Comparison of ENCODE assay signal across 19 cellular contexts in genomic region chr3:55332191-55332590, GRCh38.
DNase-seq lines count a peak whose midpoint lies in the region; FAIRE-seq and TF ChIP-seq lines count a peak whose summit lies in the region.
"Had no signal": no experiment of that assay in that cellular context is flagged by ENCODE, and none has a peak within 500 bp of the region (broad histone marks: within the 10 kb centered on the region; RNA-seq: fewer than 3 reads in every experiment).

No MANE protein-coding gene starts in this region.

- H3K4me2 ChIP-seq in astrocyte (ENCODE audit: low read length) (no peak overlapping the region), osteoblast (ENCODE audit: insufficient read depth, low read length) (no peak overlapping the region)

- H3K27me3 ChIP-seq in astrocyte (ENCODE audit: insufficient read depth, low read length) (no peaks in the 10 kb centered on the region), osteoblast (ENCODE audit: insufficient read depth, low read length) (no peaks in the 10 kb centered on the region), breast epithelium (no peaks in the 10 kb centered on the region), stomach (no peaks in the 10 kb centered on the region)

- peaks cover 2% of the 10 kb centered on the region for H3K9me3 Mint-ChIP-seq in astrocyte (ENCODE audit: unreplicated experiment)

- WGBS in stomach, 5 donors, result 78 to 89% (median 84%) methylated on average over 8 of the region's 8 CpGs

- H3K4me1 Mint-ChIP-seq in astrocyte (ENCODE audit: low read depth, unreplicated experiment), result peaks cover 42% of the 10 kb centered on the region

- no peaks in the 10 kb centered on the region for H3K36me3 ChIP-seq in astrocyte (ENCODE audit: insufficient read depth, low read length)
- no peaks in the 10 kb centered on the region for H3K36me3 ChIP-seq in osteoblast (ENCODE audit: insufficient read depth, low read length)
- no peaks in the 10 kb centered on the region for H3K36me3 ChIP-seq in breast epithelium
- H3K36me3 ChIP-seq in stomach, result no peaks in the 10 kb centered on the region

- H3K9ac ChIP-seq in astrocyte (ENCODE audit: low read length), result no peak overlapping the region

- FAIRE-seq in astrocyte (lab: Jason Lieb, UNC), result no peak
- FAIRE-seq: A204.1, GM12878, K562 had no signal

- H3K79me2 ChIP-seq in astrocyte (ENCODE audit: insufficient read depth, low read length) (no peaks in the 10 kb centered on the region), osteoblast (ENCODE audit: insufficient read depth, low read length) (no peaks in the 10 kb centered on the region)

- no peak overlapping the region for H3K4me3 Mint-ChIP-seq in astrocyte (ENCODE audit: unreplicated experiment)
- H3K4me3 Mint-ChIP-seq: CD4-positive, alpha-beta T cell had no signal

- H4K20me1 ChIP-seq in astrocyte (ENCODE audit: insufficient read depth, low read length), result no peaks in the 10 kb centered on the region
- no peaks in the 10 kb centered on the region for H4K20me1 ChIP-seq in osteoblast (ENCODE audit: insufficient read depth, low read length)

- no peak for TF ChIP-seq POLR2A in breast epithelium (IDR thresholded peaks at IDR 0.05)
- TF ChIP-seq POLR2A in stomach (IDR thresholded peaks at IDR 0.05), result no peak

- TF ChIP-seq CTCF in astrocyte (IDR thresholded peaks at IDR 0.05; ENCODE audit: insufficient read depth, low read depth, low read length), result no peak
- no peak for TF ChIP-seq CTCF in osteoblast (IDR thresholded peaks at IDR 0.05; ENCODE audit: extremely low read depth, low read depth, low read length)
- no peak for TF ChIP-seq CTCF in breast epithelium (IDR thresholded peaks at IDR 0.05)
- no peak for TF ChIP-seq CTCF in stomach (IDR thresholded peaks at IDR 0.05)

- no peak for DNase-seq in astrocyte (ENCODE audit: low read depth)
- peak; percentile 92 for DNase-seq in left kidney (ENCODE audit: low read depth, low spot score)
- DNase-seq in osteoblast (ENCODE audit: insufficient read length, low spot score, missing footprints), result peak; percentile 53
- no peak for DNase-seq in breast epithelium (ENCODE audit: low spot score in 2 of 2)
- DNase-seq in stomach, result no peak
- DNase-seq in OCI-M2 (lab: John Stamatoyannopoulos, UW; ENCODE audit: unreplicated experiment), result no peak
- DNase-seq in NCI-H1048 (lab: John Stamatoyannopoulos, UW), result no peak
- DNase-seq: ACHN; AML-193; Caco-2; CD4-positive, alpha-beta T cell; DMS79 treated with DMSO at 0.1 percent for 48 hours; GOT3; H7 had no signal

- no peak overlapping the region for H3K27ac ChIP-seq in astrocyte (ENCODE audit: low read depth, low read length)
- no peak overlapping the region for H3K27ac ChIP-seq in osteoblast (ENCODE audit: low read depth, low read length)
- no peak overlapping the region for H3K27ac ChIP-seq in breast epithelium
- H3K27ac ChIP-seq in stomach, result no peak overlapping the region
- H3K27ac ChIP-seq: C4-2B, HL-60 had no signal

- H3K9me3 ChIP-seq in astrocyte (ENCODE audit: insufficient read depth, low read depth, low read length), result no peaks in the 10 kb centered on the region
- H3K9me3 ChIP-seq in osteoblast (ENCODE audit: low read depth, low read length), result no peaks in the 10 kb centered on the region
- H3K9me3 ChIP-seq in breast epithelium, result no peaks in the 10 kb centered on the region
- H3K9me3 ChIP-seq in stomach, result no peaks in the 10 kb centered on the region
- H3K9me3 ChIP-seq: Caco-2 had no signal

- no peak for TF ChIP-seq EP300 in stomach (IDR thresholded peaks at IDR 0.05)

- no peaks in the 10 kb centered on the region for H3K36me3 Mint-ChIP-seq in astrocyte (ENCODE audit: low read depth, unreplicated experiment)

- intact Hi-C loops in breast epithelium (cut with DNase I; ENCODE audit: low total_unique reads) (no loop called here), stomach (cut with DNase I; ENCODE audit: low total_unique reads) (no loop called here)

- H3K4me1 ChIP-seq in astrocyte (ENCODE audit: insufficient read depth, low read length), result peaks cover 45% of the 10 kb centered on the region
- H3K4me1 ChIP-seq in osteoblast (ENCODE audit: insufficient read depth, low read length), result peaks cover 60% of the 10 kb centered on the region
- H3K4me1 ChIP-seq in breast epithelium, result no peaks in the 10 kb centered on the region
- no peaks in the 10 kb centered on the region for H3K4me1 ChIP-seq in stomach
- H3K4me1 ChIP-seq: Caco-2 had no signal

- no peak overlapping the region for H2AFZ ChIP-seq in astrocyte (ENCODE audit: low read depth, low read length)
- H2AFZ ChIP-seq in osteoblast (ENCODE audit: low read length), result no peak overlapping the region

- peak overlapping the region; percentile 54 for H3K27ac Mint-ChIP-seq in astrocyte (ENCODE audit: unreplicated experiment)
- H3K27ac Mint-ChIP-seq: CD4-positive, alpha-beta T cell had no signal

- H3K4me3 ChIP-seq in astrocyte (ENCODE audit: insufficient read depth, low read depth, low read length) (no peak overlapping the region), osteoblast (ENCODE audit: insufficient read depth, low read length) (no peak overlapping the region), breast epithelium (no peak overlapping the region), stomach (no peak overlapping the region)
- H3K4me3 ChIP-seq: GM12878, K562 had no signal

- no peaks in the 10 kb centered on the region for H3K27me3 Mint-ChIP-seq in astrocyte (ENCODE audit: low read depth, unreplicated experiment)
- H3K27me3 Mint-ChIP-seq: CD4-positive, alpha-beta T cell had no signal

Comparison
In these comparisons a context has a peak if more than half of its experiments do, and no peak if none do; other contexts are left out.
1. DNase-seq: peak in left kidney (single experiment) and osteoblast (single experiment); none in astrocyte (single experiment), breast epithelium (0 of 2), stomach (single experiment), OCI-M2 (single experiment) and NCI-H1048 (single experiment).